ENCODE assay signal across 2 cellular contexts in the genomic region with DNA sequence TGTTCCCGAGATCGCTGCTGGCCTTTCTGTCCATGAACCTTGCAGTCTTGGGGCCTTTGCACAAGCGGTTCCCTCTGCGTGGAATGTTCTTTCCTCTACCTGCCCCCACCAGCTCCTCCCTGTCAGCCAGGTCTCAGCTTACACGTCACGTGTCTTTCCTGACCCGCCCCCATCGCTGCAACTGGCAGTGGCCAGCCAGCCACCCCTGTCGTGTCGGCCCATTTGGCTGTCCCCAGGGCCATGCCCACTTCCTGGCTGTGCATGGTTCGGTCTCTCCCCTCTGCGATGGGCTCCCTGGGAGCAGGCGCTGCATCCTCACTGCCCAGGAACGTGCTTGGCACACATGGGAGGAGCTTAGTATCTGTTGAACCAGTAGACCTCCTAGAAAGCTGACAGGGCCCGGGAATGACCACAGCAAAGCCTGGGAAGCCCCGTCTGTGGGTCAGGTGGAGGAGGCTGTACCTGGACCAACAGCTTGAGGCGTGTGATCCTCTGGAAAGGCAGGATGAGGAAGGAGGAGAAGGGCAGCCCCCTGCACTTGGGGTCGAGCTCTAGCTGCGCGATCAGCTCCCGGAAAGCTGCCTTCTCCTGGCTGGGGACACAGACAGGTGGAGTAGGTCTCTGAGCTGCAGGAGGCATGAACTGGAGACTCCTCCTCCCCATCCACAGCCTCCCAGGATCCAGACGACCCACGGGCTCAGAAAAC.
TF ChIP-seq lines count a peak whose summit lies in the region.

No MANE protein-coding gene starts in this region.

TF ChIP-seq in K562, 482 proteins besides CTCF, POLR2A, EP300 and RAD21 (continues in another document):
- TF ChIP-seq TOE1 (IDR thresholded peaks at IDR 0.05; ENCODE audit: borderline replicate concordance) (peak; percentile 84), TOE1 (CRISPR knock-in tag; IDR thresholded peaks at IDR 0.05; ENCODE audit: borderline replicate concordance, low read depth) (no peak), KAT7 (CRISPR knock-in tag; IDR thresholded peaks at IDR 0.05; ENCODE audit: borderline replicate concordance) (no peak), BHLHE40 (IDR thresholded peaks at IDR 0.05; ENCODE audit: low read length) (0 out of 2 replicates have a peak, but pooled peaks have one; percentile 24), KAT8 (IDR thresholded peaks at IDR 0.05; ENCODE audit: low read depth) (no peak), SP2 (IDR thresholded peaks at IDR 0.05; ENCODE audit: extremely low read depth, low read depth, low read length, poor library complexity, severe bottlenecking) (no peak), NR4A1 (CRISPR knock-in tag; IDR thresholded peaks at IDR 0.05) (no peak), NR4A1 (tag; IDR thresholded peaks at IDR 0.05) (no peak), JUNB (CRISPR knock-in tag; conservative IDR thresholded peaks at IDR 0.05) (no peak), FIP1L1 (IDR thresholded peaks at IDR 0.05; ENCODE audit: low read depth, low read length, poor library complexity, severe bottlenecking) (no peak), USF1 (CRISPR knock-in tag; IDR thresholded peaks at IDR 0.05) (peak; percentile 87), ZFX (CRISPR knock-in tag; IDR thresholded peaks at IDR 0.05) (peak; percentile 41; the same call in 1 of the 2 replicates), MEIS2 (IDR thresholded peaks at IDR 0.05; ENCODE audit: partially characterized antibody) (peak; percentile 9), USF2 (CRISPR knock-in tag; IDR thresholded peaks at IDR 0.05) (peak; percentile 72), NCOA1 (IDR thresholded peaks at IDR 0.05; ENCODE audit: low read depth) (no peak), CTBP1 (IDR thresholded peaks at IDR 0.05; ENCODE audit: borderline replicate concordance) (0 out of 2 replicates have a peak, but pooled peaks have one; percentile 20), ZNF589 (CRISPR knock-in tag; IDR thresholded peaks at IDR 0.05; ENCODE audit: low read depth) (no peak), MTA3 (IDR thresholded peaks at IDR 0.05; ENCODE audit: borderline replicate concordance) (peak; percentile 33; the same call in 1 of the 2 replicates)
- TF ChIP-seq, protein P1, sequence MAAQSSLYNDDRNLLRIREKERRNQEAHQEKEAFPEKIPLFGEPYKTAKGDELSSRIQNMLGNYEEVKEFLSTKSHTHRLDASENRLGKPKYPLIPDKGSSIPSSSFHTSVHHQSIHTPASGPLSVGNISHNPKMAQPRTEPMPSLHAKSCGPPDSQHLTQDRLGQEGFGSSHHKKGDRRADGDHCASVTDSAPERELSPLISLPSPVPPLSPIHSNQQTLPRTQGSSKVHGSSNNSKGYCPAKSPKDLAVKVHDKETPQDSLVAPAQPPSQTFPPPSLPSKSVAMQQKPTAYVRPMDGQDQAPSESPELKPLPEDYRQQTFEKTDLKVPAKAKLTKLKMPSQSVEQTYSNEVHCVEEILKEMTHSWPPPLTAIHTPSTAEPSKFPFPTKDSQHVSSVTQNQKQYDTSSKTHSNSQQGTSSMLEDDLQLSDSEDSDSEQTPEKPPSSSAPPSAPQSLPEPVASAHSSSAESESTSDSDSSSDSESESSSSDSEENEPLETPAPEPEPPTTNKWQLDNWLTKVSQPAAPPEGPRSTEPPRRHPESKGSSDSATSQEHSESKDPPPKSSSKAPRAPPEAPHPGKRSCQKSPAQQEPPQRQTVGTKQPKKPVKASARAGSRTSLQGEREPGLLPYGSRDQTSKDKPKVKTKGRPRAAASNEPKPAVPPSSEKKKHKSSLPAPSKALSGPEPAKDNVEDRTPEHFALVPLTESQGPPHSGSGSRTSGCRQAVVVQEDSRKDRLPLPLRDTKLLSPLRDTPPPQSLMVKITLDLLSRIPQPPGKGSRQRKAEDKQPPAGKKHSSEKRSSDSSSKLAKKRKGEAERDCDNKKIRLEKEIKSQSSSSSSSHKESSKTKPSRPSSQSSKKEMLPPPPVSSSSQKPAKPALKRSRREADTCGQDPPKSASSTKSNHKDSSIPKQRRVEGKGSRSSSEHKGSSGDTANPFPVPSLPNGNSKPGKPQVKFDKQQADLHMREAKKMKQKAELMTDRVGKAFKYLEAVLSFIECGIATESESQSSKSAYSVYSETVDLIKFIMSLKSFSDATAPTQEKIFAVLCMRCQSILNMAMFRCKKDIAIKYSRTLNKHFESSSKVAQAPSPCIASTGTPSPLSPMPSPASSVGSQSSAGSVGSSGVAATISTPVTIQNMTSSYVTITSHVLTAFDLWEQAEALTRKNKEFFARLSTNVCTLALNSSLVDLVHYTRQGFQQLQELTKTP (IDR thresholded peaks at IDR 0.05; ENCODE audit: low read depth in 1 of 2, partially characterized antibody in 2 of 2) = no peak
- TF ChIP-seq, protein P2, sequence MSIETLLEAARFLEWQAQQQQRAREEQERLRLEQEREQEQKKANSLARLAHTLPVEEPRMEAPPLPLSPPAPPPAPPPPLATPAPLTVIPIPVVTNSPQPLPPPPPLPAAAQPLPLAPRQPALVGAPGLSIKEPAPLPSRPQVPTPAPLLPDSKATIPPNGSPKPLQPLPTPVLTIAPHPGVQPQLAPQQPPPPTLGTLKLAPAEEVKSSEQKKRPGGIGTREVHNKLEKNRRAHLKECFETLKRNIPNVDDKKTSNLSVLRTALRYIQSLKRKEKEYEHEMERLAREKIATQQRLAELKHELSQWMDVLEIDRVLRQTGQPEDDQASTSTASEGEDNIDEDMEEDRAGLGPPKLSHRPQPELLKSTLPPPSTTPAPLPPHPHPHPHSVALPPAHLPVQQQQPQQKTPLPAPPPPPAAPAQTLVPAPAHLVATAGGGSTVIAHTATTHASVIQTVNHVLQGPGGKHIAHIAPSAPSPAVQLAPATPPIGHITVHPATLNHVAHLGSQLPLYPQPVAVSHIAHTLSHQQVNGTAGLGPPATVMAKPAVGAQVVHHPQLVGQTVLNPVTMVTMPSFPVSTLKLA (conservative IDR thresholded peaks at IDR 0.05) = no peak
- TF ChIP-seq, protein P3, sequence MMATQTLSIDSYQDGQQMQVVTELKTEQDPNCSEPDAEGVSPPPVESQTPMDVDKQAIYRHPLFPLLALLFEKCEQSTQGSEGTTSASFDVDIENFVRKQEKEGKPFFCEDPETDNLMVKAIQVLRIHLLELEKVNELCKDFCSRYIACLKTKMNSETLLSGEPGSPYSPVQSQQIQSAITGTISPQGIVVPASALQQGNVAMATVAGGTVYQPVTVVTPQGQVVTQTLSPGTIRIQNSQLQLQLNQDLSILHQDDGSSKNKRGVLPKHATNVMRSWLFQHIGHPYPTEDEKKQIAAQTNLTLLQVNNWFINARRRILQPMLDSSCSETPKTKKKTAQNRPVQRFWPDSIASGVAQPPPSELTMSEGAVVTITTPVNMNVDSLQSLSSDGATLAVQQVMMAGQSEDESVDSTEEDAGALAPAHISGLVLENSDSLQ (IDR thresholded peaks at IDR 0.05) = peak; percentile 64; the same call in 1 of the 2 replicates

TF ChIP-seq in HepG2, 621 proteins besides CTCF, POLR2A, EP300 and RAD21:
- peak; percentile 57 for TF ChIP-seq RBM22 (optimal IDR thresholded peaks at IDR 0.05; ENCODE audit: low read length)
- TF ChIP-seq, protein P4, sequence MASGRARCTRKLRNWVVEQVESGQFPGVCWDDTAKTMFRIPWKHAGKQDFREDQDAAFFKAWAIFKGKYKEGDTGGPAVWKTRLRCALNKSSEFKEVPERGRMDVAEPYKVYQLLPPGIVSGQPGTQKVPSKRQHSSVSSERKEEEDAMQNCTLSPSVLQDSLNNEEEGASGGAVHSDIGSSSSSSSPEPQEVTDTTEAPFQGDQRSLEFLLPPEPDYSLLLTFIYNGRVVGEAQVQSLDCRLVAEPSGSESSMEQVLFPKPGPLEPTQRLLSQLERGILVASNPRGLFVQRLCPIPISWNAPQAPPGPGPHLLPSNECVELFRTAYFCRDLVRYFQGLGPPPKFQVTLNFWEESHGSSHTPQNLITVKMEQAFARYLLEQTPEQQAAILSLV (CRISPR knock-in tag; IDR thresholded peaks at IDR 0.05; ENCODE audit: borderline replicate concordance) = no peak
- peak; percentile 11; the same call in 1 of the 2 replicates for TF ChIP-seq ZNF768 (CRISPR knock-in tag; IDR thresholded peaks at IDR 0.05)
